In the genomic region with DNA sequence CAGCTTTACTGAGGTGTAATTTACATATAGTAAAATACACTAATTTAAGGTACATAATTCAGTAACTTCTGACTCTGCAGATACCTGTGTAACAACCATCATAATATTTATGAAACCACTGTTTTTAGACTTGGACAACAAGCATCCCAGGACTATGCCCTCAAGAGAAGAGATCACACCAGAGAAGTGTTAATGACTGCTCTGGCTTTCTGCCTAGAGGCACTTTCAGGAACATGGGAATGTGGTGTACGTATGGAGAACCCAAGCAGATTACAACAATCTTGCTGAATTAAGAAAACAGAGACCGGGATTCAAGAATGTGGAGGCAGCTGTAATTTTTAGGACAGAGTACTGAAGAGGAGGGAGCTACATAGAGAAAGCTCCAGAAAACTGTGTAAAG, we compare ENCODE assay signal across 32 cellular contexts.
"Had no signal": no experiment of that assay in that cellular context is flagged by ENCODE, and none has a peak within 500 bp of the region (broad histone marks: within the 10 kb centered on the region; RNA-seq: fewer than 3 reads in every experiment).

No MANE protein-coding gene starts in this region.

- H3K4me3 ChIP-seq: neural progenitor cell, ovary, psoas muscle, right atrium auricular region, right lobe of liver, sigmoid colon, spleen, suprapubic skin, testis, tibial artery, transverse colon, upper lobe of right lung, uterus had no signal

- H3K27me3 ChIP-seq: neural progenitor cell, ovary, right atrium auricular region, right lobe of liver, sigmoid colon, spleen, suprapubic skin, testis, tibial artery, transverse colon, upper lobe of right lung, uterus had no signal

- H3K4me1 ChIP-seq: neural progenitor cell, parathyroid adenoma, psoas muscle, right atrium auricular region, right lobe of liver, spleen, suprapubic skin, testis, tibial artery, transverse colon, upper lobe of right lung, uterus had no signal

- H3K27ac Mint-ChIP-seq: natural killer cell; nephron; neural progenitor cell; progenitor cell of endocrine pancreas; stimulated activated memory B cell treated with anti-CD40 and anti-IgM and Interleukin-4, amounts not matched to agents 10 μg/mL and 1 μg/mL and 100 μg/mL, for 72 hours; stimulated activated naive CD8-positive, alpha-beta T cell treated with anti-CD3 and anti-CD28 coated beads, Interleukin-15, amount 100 ng/mL, for 72 hours; type B pancreatic cell had no signal

- DNase-seq: naive thymus-derived CD4-positive, alpha-beta T cell; natural killer cell; occipital lobe; ovary; posterior cingulate gyrus; psoas muscle; right lobe of liver; sigmoid colon; small intestine; spleen; stimulated activated CD4-positive, alpha-beta T cell treated with anti-CD3 and anti-CD28 coated beads, Interleukin-12 subunit alpha, Interleukin-12 subunit beta, amount 100 ng/mL, for 4 hours; stimulated activated CD4-positive, alpha-beta T cell treated with anti-CD3 and anti-CD28 coated beads, Interleukin-1b, Interleukin-23, amount 100 ng/mL, for 48 hours; stimulated activated CD4-positive, alpha-beta T cell treated with anti-CD3 and anti-CD28 coated beads, Interleukin-4, amount 100 ng/mL, for 1 hour; stimulated activated CD4-positive, alpha-beta T cell treated with anti-CD3 and anti-CD28 coated beads, Interleukin-4, amount 100 ng/mL, for 4 hours; stimulated activated CD8-positive, alpha-beta memory T cell treated with anti-CD3 and anti-CD28 coated beads, Interleukin-4, amount 100 ng/mL, for 48 hours; stimulated activated naive CD4-positive, alpha-beta T cell; stimulated activated naive CD8-positive, alpha-beta T cell treated with anti-CD3 and anti-CD28 coated beads, Interleukin-15, amount 100 ng/mL, for 72 hours; stimulated activated naive CD8-positive, alpha-beta T cell treated with anti-CD3 and anti-CD28 coated beads, Interleukin-15, Interleukin-2, amounts not matched to agents 100 U/mL and 50 U/mL, for 24 hours; substantia nigra; testis; tibial artery; transverse colon; upper lobe of right lung; uterus had no signal

- H3K9me3 ChIP-seq: psoas muscle, right lobe of liver, suprapubic skin, testis, upper lobe of right lung, uterus had no signal

- H3K36me3 Mint-ChIP-seq: type B pancreatic cell had no signal

- ATAC-seq: naive thymus-derived CD4-positive, alpha-beta T cell; natural killer cell; psoas muscle; right lobe of liver; stimulated activated memory B cell treated with anti-CD40 and anti-IgM and Interleukin-4, amounts not matched to agents 10 μg/mL and 1 μg/mL and 100 μg/mL, for 72 hours; stimulated activated naive CD8-positive, alpha-beta T cell treated with anti-CD3 and anti-CD28 coated beads, Interleukin-15, amount 100 ng/mL, for 72 hours; stimulated activated naive CD8-positive, alpha-beta T cell treated with anti-CD3 and anti-CD28 coated beads, Interleukin-15, Interleukin-2, amounts not matched to agents 100 U/mL and 50 U/mL, for 24 hours; upper lobe of right lung had no signal

- H3K4me1 Mint-ChIP-seq: neural progenitor cell; stimulated activated memory B cell treated with anti-CD40 and anti-IgM and Interleukin-4, amounts not matched to agents 10 μg/mL and 1 μg/mL and 100 μg/mL, for 72 hours; stimulated activated naive CD8-positive, alpha-beta T cell treated with anti-CD3 and anti-CD28 coated beads, Interleukin-15, amount 100 ng/mL, for 72 hours had no signal

- H3K27me3 Mint-ChIP-seq: stimulated activated memory B cell treated with anti-CD40 and anti-IgM and Interleukin-4, amounts not matched to agents 10 μg/mL and 1 μg/mL and 100 μg/mL, for 72 hours; stimulated activated naive CD8-positive, alpha-beta T cell treated with anti-CD3 and anti-CD28 coated beads, Interleukin-15, amount 100 ng/mL, for 72 hours; type B pancreatic cell had no signal

- H3K36me3 ChIP-seq: neural progenitor cell, ovary, right atrium auricular region, right lobe of liver, sigmoid colon, spleen, suprapubic skin, tibial artery, transverse colon, upper lobe of right lung, uterus had no signal

- H3K4me3 Mint-ChIP-seq: naive thymus-derived CD4-positive, alpha-beta T cell; natural killer cell; nephron; neural progenitor cell; stimulated activated memory B cell treated with anti-CD40 and anti-IgM and Interleukin-4, amounts not matched to agents 10 μg/mL and 1 μg/mL and 100 μg/mL, for 72 hours; stimulated activated naive CD8-positive, alpha-beta T cell treated with anti-CD3 and anti-CD28 coated beads, Interleukin-15, amount 100 ng/mL, for 72 hours; type B pancreatic cell had no signal
